Comparison of ENCODE assay signal across 29 cellular contexts in the genomic region with DNA sequence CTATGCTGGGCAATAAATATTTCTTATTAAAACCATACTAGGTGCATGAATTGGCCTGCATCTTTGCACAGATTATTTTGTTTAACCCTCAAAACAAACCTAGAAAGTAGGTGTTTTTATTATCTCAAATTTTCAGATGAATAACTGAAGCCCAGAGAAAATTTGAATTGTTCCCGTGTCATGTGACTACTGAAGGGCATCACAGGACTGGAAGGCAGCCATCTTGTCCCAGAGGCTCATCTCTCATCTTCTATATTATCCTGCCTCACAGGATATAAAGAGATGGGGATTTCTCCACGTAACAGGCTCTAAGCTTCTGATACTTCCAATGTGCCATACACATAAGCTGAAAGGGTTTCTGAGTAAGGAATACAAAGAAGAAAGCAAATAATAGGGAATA.
"Had no signal": no experiment of that assay in that cellular context is flagged by ENCODE, and none has a peak within 500 bp of the region (broad histone marks: within the 10 kb centered on the region; RNA-seq: fewer than 3 reads in every experiment).

No MANE protein-coding gene starts in this region.

- ATAC-seq: naive thymus-derived CD8-positive, alpha-beta T cell; natural killer cell treated with Interleukin-12 subunit alpha and Interleukin-12 subunit beta and Interleukin-15 and Interleukin-18, amount 100 ng/mL, for 72 hours; psoas muscle; right cardiac atrium; sciatic nerve; stimulated activated memory B cell treated with anti-CD40 and anti-IgM and Interleukin-4, amounts not matched to agents 10 μg/mL and 1 μg/mL and 100 μg/mL, for 72 hours; stimulated activated naive CD8-positive, alpha-beta T cell treated with anti-CD3 and anti-CD28 coated beads, Interleukin-15, amount 100 ng/mL, for 72 hours; stimulated activated naive CD8-positive, alpha-beta T cell treated with anti-CD3 and anti-CD28 coated beads, Interleukin-15, Interleukin-2, amounts not matched to agents 100 U/mL and 50 U/mL, for 24 hours; upper lobe of right lung had no signal

- DNase-seq: naive thymus-derived CD8-positive, alpha-beta T cell; nephron progenitor cell; occipital lobe; ovary; posterior cingulate gyrus; psoas muscle; right cardiac atrium; spleen; stimulated activated CD4-positive, alpha-beta T cell treated with anti-CD3 and anti-CD28 coated beads, Interleukin-12 subunit alpha, Interleukin-12 subunit beta, amount 100 ng/mL, for 4 hours; stimulated activated CD4-positive, alpha-beta T cell treated with anti-CD3 and anti-CD28 coated beads, Interleukin-1b, Interleukin-23, amount 100 ng/mL, for 48 hours; stimulated activated CD4-positive, alpha-beta T cell treated with anti-CD3 and anti-CD28 coated beads, Interleukin-4, amount 100 ng/mL, for 1 hour; stimulated activated CD4-positive, alpha-beta T cell treated with anti-CD3 and anti-CD28 coated beads, Interleukin-4, amount 100 ng/mL, for 4 hours; stimulated activated CD8-positive, alpha-beta memory T cell treated with anti-CD3 and anti-CD28 coated beads, Interleukin-4, amount 100 ng/mL, for 48 hours; stimulated activated naive CD4-positive, alpha-beta T cell; stimulated activated naive CD8-positive, alpha-beta T cell treated with anti-CD3 and anti-CD28 coated beads, Interleukin-15, amount 100 ng/mL, for 72 hours; stimulated activated naive CD8-positive, alpha-beta T cell treated with anti-CD3 and anti-CD28 coated beads, Interleukin-15, Interleukin-2, amounts not matched to agents 100 U/mL and 50 U/mL, for 24 hours; substantia nigra; testis; tibial artery; transverse colon; upper lobe of right lung; uterus had no signal

- H3K27me3 ChIP-seq: ovary, spleen, suprapubic skin, testis, tibial artery, transverse colon, upper lobe of right lung, uterus had no signal

- H3K4me3 ChIP-seq: ovary, psoas muscle, skin epidermis, smooth muscle cell, spleen, suprapubic skin, testis, tibial artery, transverse colon, upper lobe of right lung, uterus had no signal

- H3K36me3 ChIP-seq: ovary, transverse colon, upper lobe of right lung, uterus had no signal

- H2AFZ ChIP-seq: parathyroid adenoma had no signal

- H3K9ac ChIP-seq: parathyroid adenoma had no signal

- H3K4me1 ChIP-seq: parathyroid adenoma, psoas muscle, spleen, suprapubic skin, testis, tibial artery, transverse colon, upper lobe of right lung, uterus had no signal

- H3K9me3 ChIP-seq: ovary, psoas muscle, suprapubic skin, testis, tibial artery, transverse colon, upper lobe of right lung, uterus had no signal

- H3K4me2 ChIP-seq: smooth muscle cell had no signal

- H3K79me2 ChIP-seq: parathyroid adenoma had no signal

- H3K27ac ChIP-seq: ovary, parathyroid adenoma, psoas muscle, skin epidermis, spleen, suprapubic skin, testis, tibial artery, transverse colon, upper lobe of right lung, uterus had no signal
